27 cellular contexts compared by ENCODE assay signal in the genomic region with DNA sequence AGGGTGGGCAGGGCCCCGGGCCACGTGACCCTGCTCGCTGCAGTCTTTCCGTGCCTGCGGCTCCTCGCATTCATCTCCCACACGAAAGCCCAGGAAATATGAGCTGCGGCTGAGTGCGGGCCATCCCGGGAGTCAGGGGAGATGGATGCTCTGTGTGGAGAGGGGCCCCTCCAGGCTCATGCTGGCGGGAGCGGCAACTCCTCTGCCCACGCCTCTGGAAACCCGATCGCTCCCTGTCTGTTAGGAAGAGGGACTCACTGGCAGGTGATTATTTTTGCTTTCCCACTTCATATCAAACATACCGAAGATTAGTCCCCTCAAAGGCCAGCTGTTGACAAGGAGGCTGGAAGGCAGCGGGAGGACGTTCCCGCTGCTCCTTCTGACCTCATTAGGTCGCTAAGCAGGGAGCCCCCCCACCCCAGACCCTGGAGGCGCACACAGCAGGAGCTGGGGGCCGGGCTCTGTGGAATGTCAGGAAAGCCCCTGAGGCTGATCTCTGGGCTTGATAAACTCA.
DNase-seq lines count a peak whose midpoint lies in the region; TF ChIP-seq lines count a peak whose summit lies in the region.
"Had no signal": no experiment of that assay in that cellular context is flagged by ENCODE, and none has a peak within 500 bp of the region (broad histone marks: within the 10 kb centered on the region; RNA-seq: fewer than 3 reads in every experiment).

No MANE protein-coding gene starts in this region.

- no peak overlapping the region for H4K12ac ChIP-seq in trophoblast cell (ENCODE audit: low read depth, low read length)

- H3K9ac ChIP-seq in iPS-18a (ENCODE audit: low read length) (no peak overlapping the region), trophoblast cell (ENCODE audit: low read length) (no peak overlapping the region), colonic mucosa (ENCODE audit: low read depth in 2 of 2, low read length in 2 of 2) (no peak overlapping the region)

- H2BK5ac ChIP-seq in trophoblast cell (ENCODE audit: low read depth, low read length, poor library complexity), result no peak overlapping the region

- no peaks in the 10 kb centered on the region for H3K27me3 Mint-ChIP-seq in MCF 10A (ENCODE audit: insufficient read depth, unreplicated experiment)

- H3K4ac ChIP-seq in trophoblast cell (ENCODE audit: low read depth, low read length), result no peak overlapping the region

- no peak overlapping the region for H3K4me3 Mint-ChIP-seq in MCF 10A (ENCODE audit: unreplicated experiment)
- H3K4me3 Mint-ChIP-seq: CD4-positive, alpha-beta T cell; immature natural killer cell; naive thymus-derived CD8-positive, alpha-beta T cell; stimulated activated effector memory CD8-positive, alpha-beta T cell treated with anti-CD3 and anti-CD28 coated beads, Interleukin-12 subunit alpha, Interleukin-12 subunit beta, amount 100 ng/mL, for 72 hours; T-cell had no signal

- no TSS peak for BruUV-seq in MCF 10A (replicated peaks; lab: Mats Ljungman, UMichigan)

- peak; percentile 77 for DNase-seq in H7
- peak; percentile 83 to 85 for DNase-seq in SJCRH30
- DNase-seq in trophoblast cell, result no peak
- no peak for DNase-seq in colonic mucosa
- DNase-seq in MCF 10A (ENCODE audit: unreplicated experiment), result no peak
- no peak for DNase-seq in NCI-H2029 treated with DMSO at 0.1 percent for 48 hours (lab: John Stamatoyannopoulos, UW)
- no peak for DNase-seq in RPMI8226
- DNase-seq: ACHN; activated CD4-positive, alpha-beta T cell treated with anti-CD3 and anti-CD28 coated beads, Interleukin-2, amount 50 U/mL, for 4 hours; activated naive CD4-positive, alpha-beta T cell; anterior cingulate cortex; CD4-positive, alpha-beta T cell; cerebellar nuclear complex; DMS53; foreskin keratinocyte; GOT3; immature natural killer cell; KBM-7; mammary epithelial cell; MV-4-11; naive thymus-derived CD8-positive, alpha-beta T cell; NCI-H2081; psoas muscle; Right ventricle myocardium superior; T-cell had no signal

- H2AFZ ChIP-seq in trophoblast cell (ENCODE audit: insufficient read depth, low read length, poor library complexity), result no peak overlapping the region

- H3K36me3 Mint-ChIP-seq in MCF 10A (ENCODE audit: insufficient read depth, unreplicated experiment), result peaks cover 6% of the 10 kb centered on the region
- H3K36me3 Mint-ChIP-seq: immature natural killer cell; naive thymus-derived CD8-positive, alpha-beta T cell; stimulated activated effector memory CD8-positive, alpha-beta T cell treated with anti-CD3 and anti-CD28 coated beads, Interleukin-12 subunit alpha, Interleukin-12 subunit beta, amount 100 ng/mL, for 72 hours; T-cell had no signal

- no peak overlapping the region for H3K27ac Mint-ChIP-seq in MCF 10A (ENCODE audit: low read depth, unreplicated experiment)
- H3K27ac Mint-ChIP-seq: CD4-positive, alpha-beta T cell; immature natural killer cell; naive thymus-derived CD8-positive, alpha-beta T cell; stimulated activated effector memory CD8-positive, alpha-beta T cell treated with anti-CD3 and anti-CD28 coated beads, Interleukin-12 subunit alpha, Interleukin-12 subunit beta, amount 100 ng/mL, for 72 hours; T-cell had no signal

- TF ChIP-seq CTCF in colonic mucosa (IDR thresholded peaks at IDR 0.05) (no peak), MCF 10A (IDR thresholded peaks at IDR 0.05; ENCODE audit: unreplicated experiment) (no peak)

- H3K4me1 Mint-ChIP-seq in MCF 10A (ENCODE audit: insufficient read depth, unreplicated experiment), result peaks cover 9% of the 10 kb centered on the region
- H3K4me1 Mint-ChIP-seq: immature natural killer cell; naive thymus-derived CD8-positive, alpha-beta T cell; stimulated activated effector memory CD8-positive, alpha-beta T cell treated with anti-CD3 and anti-CD28 coated beads, Interleukin-12 subunit alpha, Interleukin-12 subunit beta, amount 100 ng/mL, for 72 hours; T-cell had no signal

- no peak overlapping the region for H3K23ac ChIP-seq in trophoblast cell (ENCODE audit: low read length)

- POLR2A ChIA-PET in MCF 10A (lab: Yijun Ruan, JAX), result no interaction called here

- intact Hi-C loops in colonic mucosa (cut with DNase I), result no loop called here
- intact Hi-C loops in MCF 10A (cut with micrococcal nuclease), result no loop called here

- H2AK5ac ChIP-seq in trophoblast cell (ENCODE audit: low read length), result no peak overlapping the region

- H3K27me3 ChIP-seq in H7 (ENCODE audit: control insufficient read depth, insufficient read depth, low read length) (peaks cover 39% of the 10 kb centered on the region), SJCRH30 (no peaks in the 10 kb centered on the region), iPS-18a (ENCODE audit: control insufficient read depth, insufficient read depth, low read length) (peaks cover 42% of the 10 kb centered on the region), trophoblast cell (ENCODE audit: insufficient read depth, low read length) (peaks cover 2% of the 10 kb centered on the region), colonic mucosa (no peaks in the 10 kb centered on the region)

- H3K9me3 ChIP-seq in SJCRH30 (replicated peaks) (no peaks in the 10 kb centered on the region), iPS-18a (ENCODE audit: control insufficient read depth, low read depth, low read length) (no peaks in the 10 kb centered on the region), trophoblast cell (ENCODE audit: insufficient read depth, low read depth, low read length) (peaks cover 1% of the 10 kb centered on the region), colonic mucosa (no peaks in the 10 kb centered on the region)
- H3K9me3 ChIP-seq: psoas muscle had no signal

- H4K91ac ChIP-seq in trophoblast cell (ENCODE audit: low read depth, low read length), result no peak overlapping the region

- H3K79me1 ChIP-seq in trophoblast cell (ENCODE audit: low read length), result no peaks in the 10 kb centered on the region

- H3K79me2 ChIP-seq in trophoblast cell (ENCODE audit: control insufficient read depth, insufficient read depth, low read length, poor library complexity), result no peaks in the 10 kb centered on the region

- H4K8ac ChIP-seq in trophoblast cell (ENCODE audit: low read depth, low read length), result no peak overlapping the region

- no peaks in the 10 kb centered on the region for H3K36me3 ChIP-seq in H7 (replicated peaks; ENCODE audit: control insufficient read depth, insufficient read depth, low read length)
- H3K36me3 ChIP-seq in SJCRH30, result no peaks in the 10 kb centered on the region
- H3K36me3 ChIP-seq in iPS-18a (ENCODE audit: control insufficient read depth, low read depth, low read length), result no peaks in the 10 kb centered on the region
- no peaks in the 10 kb centered on the region for H3K36me3 ChIP-seq in trophoblast cell (ENCODE audit: control insufficient read depth in 1 of 2, insufficient read depth in 2 of 2, low read length in 2 of 2)
- H3K36me3 ChIP-seq in colonic mucosa, result no peaks in the 10 kb centered on the region

- H3K18ac ChIP-seq in trophoblast cell (ENCODE audit: low read length), result no peak overlapping the region

- peak overlapping the region; percentile 27 for H3K4me2 ChIP-seq in trophoblast cell (ENCODE audit: low read length)

- WGBS in trophoblast cell (ENCODE audit: extremely low coverage, insufficient coverage, insufficient read length), result no CpG with 5 or more reads among the region's 22 CpGs

- H3K4me1 ChIP-seq in SJCRH30, result peaks cover 25% of the 10 kb centered on the region
- H3K4me1 ChIP-seq in iPS-18a (ENCODE audit: control insufficient read depth, low read depth, low read length), result peaks cover 7% of the 10 kb centered on the region
- H3K4me1 ChIP-seq in trophoblast cell (ENCODE audit: control insufficient read depth in 1 of 2, insufficient read depth in 2 of 2, low read length in 2 of 2), result peaks cover 3 to 9% of the 10 kb centered on the region in 2 experiments
- H3K4me1 ChIP-seq in colonic mucosa, result no peaks in the 10 kb centered on the region
- H3K4me1 ChIP-seq: foreskin keratinocyte, psoas muscle had no signal

- H3K14ac ChIP-seq in trophoblast cell (ENCODE audit: low read length), result no peak overlapping the region

- H3K4me3 ChIP-seq in H7 (ENCODE audit: insufficient read depth, low read depth, low read length) (peak overlapping the region; percentile 14), SJCRH30 (peak overlapping the region; percentile 42), iPS-18a (ENCODE audit: low read length) (peak overlapping the region; percentile 44), trophoblast cell (ENCODE audit: low read depth, low read length) (no peak overlapping the region), colonic mucosa (no peak overlapping the region)
- H3K4me3 ChIP-seq: psoas muscle had no signal

- H3K27ac ChIP-seq in SJCRH30, result peak overlapping the region; percentile 56
- no peak overlapping the region for H3K27ac ChIP-seq in iPS-18a (ENCODE audit: low read length)
- no peak overlapping the region for H3K27ac ChIP-seq in trophoblast cell (ENCODE audit: low read depth, low read length)
- no peak overlapping the region for H3K27ac ChIP-seq in colonic mucosa
- H3K27ac ChIP-seq: foreskin keratinocyte, psoas muscle had no signal

- H2BK12ac ChIP-seq in trophoblast cell (ENCODE audit: low read length), result no peak overlapping the region

- CTCF ChIA-PET in MCF 10A (lab: Yijun Ruan, JAX), result interaction anchor here (0.5 kb wide), 1 partner anchor 15 kb away, joined by 3 read pairs; no protein-coding TSS in a partner anchor

- H2BK120ac ChIP-seq in trophoblast cell (ENCODE audit: insufficient read depth, low read length, poor library complexity), result no peak overlapping the region

- no peaks in the 10 kb centered on the region for H3K9me3 Mint-ChIP-seq in MCF 10A (ENCODE audit: unreplicated experiment)
- H3K9me3 Mint-ChIP-seq: CD4-positive, alpha-beta T cell; immature natural killer cell; naive thymus-derived CD8-positive, alpha-beta T cell; stimulated activated effector memory CD8-positive, alpha-beta T cell treated with anti-CD3 and anti-CD28 coated beads, Interleukin-12 subunit alpha, Interleukin-12 subunit beta, amount 100 ng/mL, for 72 hours; T-cell had no signal

Comparison
In these comparisons a context has a peak if more than half of its experiments do, and no peak if none do; other contexts are left out.
1. DNase-seq: peak in H7 (single experiment) and SJCRH30 (2 of 2); none in trophoblast cell (0 of 2), colonic mucosa (single experiment), MCF 10A (single experiment), NCI-H2029 treated with DMSO at 0.1 percent for 48 hours (single experiment) and RPMI8226 (single experiment).
2. H3K4me3 ChIP-seq: peak in H7 (single experiment), SJCRH30 (single experiment) and iPS-18a (single experiment); none in trophoblast cell (single experiment) and colonic mucosa (single experiment).